ENCODE assay signal across 15 cellular contexts in genomic region chr2:199988176-199988575, GRCh38. TPM values are rescaled to one million over a fixed set of nuclear protein-coding genes. Genes with fewer than 3 reads are reported as not detected.
DNase-seq lines count a peak whose midpoint lies in the region; ATAC-seq and TF ChIP-seq lines count a peak whose summit lies in the region.
"Had no signal": no experiment of that assay in that cellular context is flagged by ENCODE, and none has a peak within 500 bp of the region (broad histone marks: within the 10 kb centered on the region; RNA-seq: fewer than 3 reads in every experiment).

No MANE protein-coding gene starts in this region.

- intact Hi-C loops in right lobe of liver (cut with DNase I): no loop called here

- H3K36me3 Mint-ChIP-seq in stimulated activated effector memory CD8-positive, alpha-beta T cell treated with anti-CD3 and anti-CD28 coated beads, Interleukin-12 subunit alpha, Interleukin-12 subunit beta, amount 100 ng/mL, for 72 hours: no peaks in the 10 kb centered on the region

- H3K27me3 ChIP-seq in right lobe of liver: no peaks in the 10 kb centered on the region
- H3K27me3 ChIP-seq: BE2C, esophagus squamous epithelium had no signal

- H3K9me3 ChIP-seq in right lobe of liver: no peaks in the 10 kb centered on the region
- H3K9me3 ChIP-seq: BE2C, esophagus squamous epithelium had no signal

- no peaks in the 10 kb centered on the region for H3K4me1 Mint-ChIP-seq in stimulated activated effector memory CD8-positive, alpha-beta T cell treated with anti-CD3 and anti-CD28 coated beads, Interleukin-12 subunit alpha, Interleukin-12 subunit beta, amount 100 ng/mL, for 72 hours

- H3K27ac Mint-ChIP-seq in stimulated activated effector memory CD8-positive, alpha-beta T cell treated with anti-CD3 and anti-CD28 coated beads, Interleukin-12 subunit alpha, Interleukin-12 subunit beta, amount 100 ng/mL, for 72 hours: no peak overlapping the region
- H3K27ac Mint-ChIP-seq: activated T-cell treated with anti-CD3 and anti-CD28 coated beads, Interleukin-2, amount 50 U/mL, for 72 hours had no signal

- TF ChIP-seq CTCF in cardiac fibroblast (IDR thresholded peaks at IDR 0.05; ENCODE audit: low read depth, low read length) (no peak), right lobe of liver (IDR thresholded peaks at IDR 0.05) (no peak)

- no peak overlapping the region for H3K27ac ChIP-seq in right lobe of liver
- H3K27ac ChIP-seq: esophagus squamous epithelium had no signal

- WGBS in right lobe of liver (ENCODE audit: insufficient coverage, low coverage, low lambda C conversion rate, missing lambda C conversion rate): 49% methylated on average over 6 of the region's 6 CpGs

- H3K4me3 ChIP-seq in cardiac fibroblast (replicated peaks in 1 of 2; ENCODE audit: low read depth in 2 of 2, low read length in 2 of 2): no peak overlapping the region
- no peak overlapping the region for H3K4me3 ChIP-seq in right lobe of liver

- peak; percentile 74 for DNase-seq in DMS 273 (lab: John Stamatoyannopoulos, UW; ENCODE audit: unreplicated experiment)
- DNase-seq in NCI-H1694 treated with DMSO at 0.1 percent for 48 hours (lab: John Stamatoyannopoulos, UW): peak; percentile 5
- peak; percentile 22 to 57 for DNase-seq in cardiac fibroblast (ENCODE audit: low read depth in 2 of 2)
- no peak for DNase-seq in right lobe of liver
- no peak for DNase-seq in stimulated activated effector memory CD8-positive, alpha-beta T cell treated with anti-CD3 and anti-CD28 coated beads, Interleukin-12 subunit alpha, Interleukin-12 subunit beta, amount 100 ng/mL, for 72 hours (ENCODE audit: low spot score in 2 of 2)
- no peak for DNase-seq in dedifferentiated amniotic fluid mesenchymal stem cell (ENCODE audit: extremely low spot score)
- DNase-seq in stimulated activated naive CD4-positive, alpha-beta T cell (lab: John Stamatoyannopoulos, UW): no peak
- no peak for DNase-seq in stimulated activated CD4-positive, alpha-beta T cell treated with anti-CD3 and anti-CD28 coated beads, Interleukin-2, amount 100 ng/mL, for 24 hours
- DNase-seq: activated CD4-positive, CD25-positive, alpha-beta regulatory T cell treated with anti-CD3 and anti-CD28 coated beads, Interleukin-2, amount 50 U/mL, for 72 hours; activated T-cell treated with anti-CD3 and anti-CD28 coated beads, Interleukin-2, amount 50 U/mL, for 72 hours; BE2C; esophagus squamous epithelium; Karpas-422; NCI-H510A; stimulated activated naive CD4-positive, alpha-beta T cell treated with Interleukin-2 at 50 U/mL for 16 hours had no signal

- H3K4me1 ChIP-seq in right lobe of liver: no peaks in the 10 kb centered on the region

- peak; percentile 21 to 47 (median 31) for ATAC-seq in right lobe of liver
- ATAC-seq in stimulated activated effector memory CD8-positive, alpha-beta T cell treated with anti-CD3 and anti-CD28 coated beads, Interleukin-12 subunit alpha, Interleukin-12 subunit beta, amount 100 ng/mL, for 72 hours: no peak
- ATAC-seq: activated T-cell treated with anti-CD3 and anti-CD28 coated beads, Interleukin-2, amount 50 U/mL, for 72 hours had no signal

- TF ChIP-seq POLR2A in right lobe of liver (IDR thresholded peaks at IDR 0.05): no peak

- H3K36me3 ChIP-seq in right lobe of liver: no peaks in the 10 kb centered on the region
- H3K36me3 ChIP-seq: BE2C, esophagus squamous epithelium had no signal

- H3K4me3 Mint-ChIP-seq in stimulated activated effector memory CD8-positive, alpha-beta T cell treated with anti-CD3 and anti-CD28 coated beads, Interleukin-12 subunit alpha, Interleukin-12 subunit beta, amount 100 ng/mL, for 72 hours: no peak overlapping the region
- H3K4me3 Mint-ChIP-seq: activated T-cell treated with anti-CD3 and anti-CD28 coated beads, Interleukin-2, amount 50 U/mL, for 72 hours had no signal

- peaks cover 2% of the 10 kb centered on the region for H3K9me3 Mint-ChIP-seq in stimulated activated effector memory CD8-positive, alpha-beta T cell treated with anti-CD3 and anti-CD28 coated beads, Interleukin-12 subunit alpha, Interleukin-12 subunit beta, amount 100 ng/mL, for 72 hours
- H3K9me3 Mint-ChIP-seq: activated T-cell treated with anti-CD3 and anti-CD28 coated beads, Interleukin-2, amount 50 U/mL, for 72 hours had no signal

RNA-seq across cellular contexts. Expression of gene MAIP1, which starts 32.8 kb away (rescaled TPM):
- 10 to 100 TPM; 23.4 to 39.7 (median 30.7) TPM for total RNA-seq in right lobe of liver

RNA-seq across cellular contexts. Expression of gene TYW5, which starts 32.9 kb away (rescaled TPM):
- total RNA-seq in right lobe of liver: 1 to 10 TPM; 4.1 to 6.4 (median 4.8) TPM

Comparison
In these comparisons a context has a peak if more than half of its experiments do, and no peak if none do; other contexts are left out.
1. DNase-seq: peak in DMS 273 (single experiment), NCI-H1694 treated with DMSO at 0.1 percent for 48 hours (single experiment) and cardiac fibroblast (2 of 2); none in right lobe of liver (0 of 3), stimulated activated effector memory CD8-positive, alpha-beta T cell treated with anti-CD3 and anti-CD28 coated beads, Interleukin-12 subunit alpha, Interleukin-12 subunit beta, amount 100 ng/mL, for 72 hours (0 of 2), dedifferentiated amniotic fluid mesenchymal stem cell (single experiment), stimulated activated naive CD4-positive, alpha-beta T cell (0 of 6) and stimulated activated CD4-positive, alpha-beta T cell treated with anti-CD3 and anti-CD28 coated beads, Interleukin-2, amount 100 ng/mL, for 24 hours (0 of 2).